In genomic region chr1:225816643-225817538, GRCh38 we compare ENCODE assay signal across 11 cellular contexts. TPM values are rescaled to one million over a fixed set of nuclear protein-coding genes. Genes with fewer than 3 reads are reported as not detected.
A peak's percentile ranks its signal among the peaks of the same experiment; 100 is the strongest.
DNase-seq lines count a peak whose midpoint lies in the region; ATAC-seq, FAIRE-seq and TF ChIP-seq lines count a peak whose summit lies in the region.
"Had no signal": no experiment of that assay in that cellular context is flagged by ENCODE, and none has a peak within 500 bp of the region (broad histone marks: within the 10 kb centered on the region; RNA-seq: fewer than 3 reads in every experiment).

No MANE protein-coding gene starts in this region.

- H3K27ac ChIP-seq in HEK293 (ENCODE audit: extremely low read depth, low read depth, low read length) (no peak overlapping the region), left lung (peak overlapping the region; percentile 83 to 92), small intestine (ENCODE audit: low read depth in 1 of 2, low read length in 1 of 2) (peak overlapping the region; percentile 75 to 87)

- H3K9me3 ChIP-seq in HEK293 (ENCODE audit: control insufficient read depth, insufficient read depth, low read depth, low read length) (no peaks in the 10 kb centered on the region), left lung (no peaks in the 10 kb centered on the region), small intestine (ENCODE audit: control insufficient read depth, low read depth) (no peaks in the 10 kb centered on the region)

- FAIRE-seq in small intestine (lab: Jason Lieb, UNC), result no peak
- FAIRE-seq: urothelium cell line had no signal

- no peaks in the 10 kb centered on the region for H3K27me3 Mint-ChIP-seq in chondrocyte (ENCODE audit: low read depth)
- no peaks in the 10 kb centered on the region for H3K27me3 Mint-ChIP-seq in naive thymus-derived CD8-positive, alpha-beta T cell

- H3K27ac Mint-ChIP-seq in chondrocyte (ENCODE audit: unreplicated experiment), result peak overlapping the region; percentile 90
- no peak overlapping the region for H3K27ac Mint-ChIP-seq in naive thymus-derived CD8-positive, alpha-beta T cell

- H3K4me3 ChIP-seq in HEK293 (ENCODE audit: low read depth, low read length) (no peak overlapping the region), left lung (no peak overlapping the region), small intestine (ENCODE audit: low read depth in 1 of 2, low read length in 2 of 2) (no peak overlapping the region)

- H3K36me3 ChIP-seq in HEK293 (ENCODE audit: control insufficient read depth in 2 of 2, insufficient read depth in 1 of 2, low read length in 2 of 2) (peaks cover 0 to 7% of the 10 kb centered on the region in 2 experiments; a peak in 2 of 3 replicates), left lung (no peaks in the 10 kb centered on the region), small intestine (ENCODE audit: control insufficient read depth in 2 of 2, insufficient read depth in 2 of 2, low read length in 2 of 2) (no peaks in the 10 kb centered on the region)

- H3K36me3 Mint-ChIP-seq in chondrocyte (ENCODE audit: low read depth), result peaks cover under 1% of the 10 kb centered on the region
- H3K36me3 Mint-ChIP-seq in naive thymus-derived CD8-positive, alpha-beta T cell, result peaks cover 0 to under 1% (median 0%) of the 10 kb centered on the region in 3 donors

- peaks cover 60% of the 10 kb centered on the region for H3K4me1 Mint-ChIP-seq in chondrocyte (ENCODE audit: low read depth)
- H3K4me1 Mint-ChIP-seq in naive thymus-derived CD8-positive, alpha-beta T cell, result peaks cover 0 to 3% (median 0%) of the 10 kb centered on the region in 4 donors

- CTCF ChIA-PET in HEK293 (lab: Yijun Ruan, JAX), result interaction anchor here (0.6 to 0.8 kb wide), 3 partner anchors 9 to 342 kb away, joined by 3 to 5 read pairs (median 4); no protein-coding TSS in a partner anchor

- ATAC-seq in left lung (peak; percentile 2), HG03175 (IDR thresholded peaks at IDR 0.05; ENCODE audit: unreplicated experiment) (no peak), GM21786 (IDR thresholded peaks at IDR 0.05; ENCODE audit: unreplicated experiment) (no peak), HG03097 (IDR thresholded peaks at IDR 0.05; ENCODE audit: low FRiP score, unreplicated experiment) (no peak)
- no peak for ATAC-seq in naive thymus-derived CD8-positive, alpha-beta T cell

- intact Hi-C loops in left lung (cut with DNase I), result no loop called here

- POLR2A ChIA-PET in HEK293 (lab: Yijun Ruan, JAX), result no interaction called here
- POLR2A ChIA-PET in naive thymus-derived CD8-positive, alpha-beta T cell (lab: Charles Lee), result no interaction called here

- peaks cover 14% of the 10 kb centered on the region for H3K4me1 ChIP-seq in HEK293 (ENCODE audit: control insufficient read depth, insufficient read depth, low read length)
- H3K4me1 ChIP-seq in left lung, result peaks cover 63 to 67% of the 10 kb centered on the region in 2 donors
- H3K4me1 ChIP-seq in small intestine (ENCODE audit: control insufficient read depth in 2 of 2, insufficient read depth in 1 of 2, low read depth in 1 of 2, low read length in 1 of 2), result peaks cover 9 to 16% of the 10 kb centered on the region in 2 donors

- H3K27me3 ChIP-seq in left lung, result no peaks in the 10 kb centered on the region
- no peaks in the 10 kb centered on the region for H3K27me3 ChIP-seq in small intestine (ENCODE audit: control insufficient read depth in 2 of 2, insufficient read depth in 2 of 2, low read length in 2 of 2)

- DNase-seq in chondrocyte (ENCODE audit: low spot score) (no peak), left lung (no peak), small intestine (no peak)
- DNase-seq in naive thymus-derived CD8-positive, alpha-beta T cell, result no peak
- DNase-seq: amniotic stem cell, NCI-H1105 had no signal

- H3K9me3 Mint-ChIP-seq in chondrocyte (ENCODE audit: low read depth), result no peaks in the 10 kb centered on the region
- H3K9me3 Mint-ChIP-seq in naive thymus-derived CD8-positive, alpha-beta T cell, result no peaks in the 10 kb centered on the region

- TF ChIP-seq CTCF in HEK293 (tag by site-specific recombination; IDR thresholded peaks at IDR 0.05), result no peak
- TF ChIP-seq CTCF in chondrocyte (IDR thresholded peaks at IDR 0.05), result no peak
- no peak for TF ChIP-seq CTCF in left lung (IDR thresholded peaks at IDR 0.05)

- no peak overlapping the region for H3K4me3 Mint-ChIP-seq in chondrocyte (ENCODE audit: unreplicated experiment)
- H3K4me3 Mint-ChIP-seq in naive thymus-derived CD8-positive, alpha-beta T cell, result no peak overlapping the region

- 53 to 77% (median 65%) methylated on average over 16 to 17 of the region's 17 CpGs for WGBS in small intestine, 3 donors

TF ChIP-seq in HEK293, 187 proteins besides CTCF, POLR2A, EP300 and RAD21:
- TF ChIP-seq ZNF423 (tag by site-specific recombination; IDR thresholded peaks at IDR 0.05) (no peak), ZNF518A (tag by site-specific recombination; conservative IDR thresholded peaks at IDR 0.05; ENCODE audit: low read depth) (no peak), ZIC2 (tag by site-specific recombination; IDR thresholded peaks at IDR 0.05) (peak; percentile 44), ZNF302 (tag by site-specific recombination; IDR thresholded peaks at IDR 0.05; ENCODE audit: low read depth) (no peak), ZFHX2 (tag by site-specific recombination; conservative IDR thresholded peaks at IDR 0.05) (peak; percentile 61), EGR2 (tag by site-specific recombination; IDR thresholded peaks at IDR 0.05; ENCODE audit: low read depth) (peak; percentile 55; the same call in 1 of the 2 replicates)

RNA-seq across cellular contexts. Expression of gene EPHX1, which starts 7.0 kb away (rescaled TPM):
- total RNA-seq in chondrocyte (61.8 to 69.1 TPM (median 67.0 TPM) in 3 replicates), left lung (100 to 1,000 TPM; 116 to 305 TPM)
- polyA plus RNA-seq in small intestine, result 10 to 100 TPM in 1 of 3 donors, 1 to 10 TPM in 2; 7.6 to 39.1 (median 7.8) TPM
- total RNA-seq in naive thymus-derived CD8-positive, alpha-beta T cell, result 1 to 10 TPM; 5.4 to 5.9 TPM
- polyA plus RNA-seq in naive thymus-derived CD8-positive, alpha-beta T cell, result 1 to 10 TPM; 1.6 to 2.8 (median 2.0) TPM

RNA-seq across cellular contexts. Expression of gene SRP9, which starts 39.3 kb away (rescaled TPM):
- total RNA-seq in chondrocyte, result 190 to 207 TPM (median 200 TPM) in 3 replicates
- 100 to 1,000 TPM; 195 to 204 TPM for total RNA-seq in left lung
- polyA plus RNA-seq in small intestine, result 100 to 1,000 TPM; 219 to 331 (median 292) TPM
- 100 to 1,000 TPM; 168 to 181 TPM for total RNA-seq in naive thymus-derived CD8-positive, alpha-beta T cell
- 100 to 1,000 TPM; 273 to 350 (median 288) TPM for polyA plus RNA-seq in naive thymus-derived CD8-positive, alpha-beta T cell
